In the genomic region with DNA sequence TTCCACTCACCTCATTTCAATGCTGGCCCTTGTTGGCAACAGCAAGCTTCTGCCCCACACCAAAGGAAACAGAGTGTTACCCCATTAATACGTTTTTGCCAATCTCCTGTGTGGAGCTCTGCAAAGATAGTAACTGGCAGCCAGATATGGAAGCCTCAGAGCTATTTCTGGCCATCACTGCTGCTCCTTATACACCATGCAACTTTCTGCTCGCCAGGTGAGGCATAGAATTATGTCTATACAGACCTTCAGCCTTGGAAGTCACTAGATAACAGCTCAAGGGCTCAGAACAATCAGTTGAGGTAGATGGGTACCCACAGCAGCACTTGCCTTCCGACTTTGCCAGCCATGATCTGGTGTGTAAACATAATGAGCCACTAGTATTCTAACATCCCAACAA, we compare ENCODE assay signal across 40 cellular contexts.
"Had no signal": no experiment of that assay in that cellular context is flagged by ENCODE, and none has a peak within 500 bp of the region (broad histone marks: within the 10 kb centered on the region; RNA-seq: fewer than 3 reads in every experiment).

No MANE protein-coding gene starts in this region.

- DNase-seq: activated effector memory CD4-positive, alpha-beta T cell treated with anti-CD3 and anti-CD28 coated beads, Interleukin-2, amount 50 U/mL, for 16 hours; activated effector memory CD4-positive, alpha-beta T cell treated with Interleukin-2 at 50 U/mL for 16 hours; activated gamma-delta T cell; activated gamma-delta T cell treated with Interleukin-2 at 50 U/mL for 16 hours; activated naive CD4-positive, alpha-beta T cell; activated naive CD4-positive, alpha-beta T cell treated with anti-CD3 and anti-CD28 coated beads for 36 hours; activated naive CD4-positive, alpha-beta T cell treated with anti-CD3 and anti-CD28 coated beads, Interleukin-2, amount 10 ng/mL, durations not matched to agents 7 days and 5 days; activated naive CD4-positive, alpha-beta T cell treated with anti-CD3 and anti-CD28 coated beads, Interleukin-2, amount 50 U/mL, for 16 hours; activated naive CD4-positive, alpha-beta T cell treated with Interleukin-2 at 50 U/mL for 16 hours; activated naive CD8-positive, alpha-beta T cell treated with anti-CD3 and anti-CD28 coated beads for 36 hours; activated naive CD8-positive, alpha-beta T cell treated with anti-CD3 and anti-CD28 coated beads, Interleukin-2, amount 10 ng/mL, durations not matched to agents 7 days and 5 days; activated naive CD8-positive, alpha-beta T cell treated with anti-CD3 and anti-CD28 coated beads, Interleukin-2, amount 50 U/mL, for 24 hours; activated T-cell treated with anti-CD3 and anti-CD28 coated beads, Interleukin-2, amount 50 U/mL, for 1 hour; activated T-cell treated with anti-CD3 and anti-CD28 coated beads, Interleukin-2, amount 50 U/mL, for 24 hours; activated T-cell treated with anti-CD3 and anti-CD28 coated beads, Interleukin-2, amount 50 U/mL, for 4 hours; activated T-cell treated with anti-CD3 and anti-CD28 coated beads, Interleukin-2, amount 50 U/mL, for 48 hours; activated T-cell treated with anti-CD3 and anti-CD28 coated beads, Interleukin-2, amount 50 U/mL, for 72 hours; adrenal gland; amniotic stem cell; amygdala; anterior cingulate cortex; aorta; body of pancreas; brain microvascular endothelial cell; caudate nucleus; central memory CD4-positive, alpha-beta T cell; cerebellar nuclear complex had no signal

- FAIRE-seq: astrocyte, bronchial epithelial cell had no signal

- H3K27me3 Mint-ChIP-seq: activated naive CD4-positive, alpha-beta T cell treated with anti-CD3 and anti-CD28 coated beads, Interleukin-2, amount 10 ng/mL, durations not matched to agents 7 days and 5 days; activated naive CD4-positive, alpha-beta T cell treated with anti-CD3 and anti-CD28 coated beads, Interleukin-2, amount 50 U/mL, for 24 hours; activated naive CD8-positive, alpha-beta T cell; activated naive CD8-positive, alpha-beta T cell treated with anti-CD3 and anti-CD28 coated beads for 36 hours; activated naive CD8-positive, alpha-beta T cell treated with anti-CD3 and anti-CD28 coated beads, Interleukin-2, amount 10 ng/mL, durations not matched to agents 7 days and 5 days; activated naive CD8-positive, alpha-beta T cell treated with anti-CD3 and anti-CD28 coated beads, Interleukin-2, amount 50 U/mL, for 24 hours; activated T-cell treated with anti-CD3 and anti-CD28 coated beads, Interleukin-2, amount 50 U/mL, for 24 hours; activated T-helper 17 cell treated with anti-CD3 and anti-CD28 coated beads, Interleukin-2, amount 50 U/mL, for 72 hours; brain; central memory CD8-positive, alpha-beta T cell had no signal

- ATAC-seq: activated naive CD4-positive, alpha-beta T cell treated with anti-CD3 and anti-CD28 coated beads, Interleukin-2, amount 50 U/mL, for 72 hours; activated naive CD8-positive, alpha-beta T cell treated with anti-CD3 and anti-CD28 coated beads, Interleukin-2, amount 50 U/mL, for 24 hours; activated T-cell treated with anti-CD3 and anti-CD28 coated beads, Interleukin-2, amount 50 U/mL, for 4 hours; activated T-cell treated with anti-CD3 and anti-CD28 coated beads, Interleukin-2, amount 50 U/mL, for 72 hours; activated T-helper 17 cell treated with anti-CD3 and anti-CD28 coated beads, Interleukin-2, amount 50 U/mL, for 72 hours; body of pancreas had no signal

- H3K4me3 Mint-ChIP-seq: activated naive CD4-positive, alpha-beta T cell treated with anti-CD3 and anti-CD28 coated beads for 36 hours; activated naive CD4-positive, alpha-beta T cell treated with anti-CD3 and anti-CD28 coated beads, Interleukin-2, amount 10 ng/mL, durations not matched to agents 7 days and 5 days; activated naive CD4-positive, alpha-beta T cell treated with anti-CD3 and anti-CD28 coated beads, Interleukin-2, amount 50 U/mL, for 24 hours; activated naive CD8-positive, alpha-beta T cell; activated naive CD8-positive, alpha-beta T cell treated with anti-CD3 and anti-CD28 coated beads for 36 hours; activated naive CD8-positive, alpha-beta T cell treated with anti-CD3 and anti-CD28 coated beads, Interleukin-2, amount 10 ng/mL, durations not matched to agents 7 days and 5 days; activated naive CD8-positive, alpha-beta T cell treated with anti-CD3 and anti-CD28 coated beads, Interleukin-2, amount 50 U/mL, for 24 hours; activated T-cell treated with anti-CD3 and anti-CD28 coated beads, Interleukin-2, amount 50 U/mL, for 24 hours; activated T-cell treated with anti-CD3 and anti-CD28 coated beads, Interleukin-2, amount 50 U/mL, for 4 hours; activated T-cell treated with anti-CD3 and anti-CD28 coated beads, Interleukin-2, amount 50 U/mL, for 72 hours; activated T-helper 1 cell treated with anti-CD3 and anti-CD28 coated beads, Interleukin-12 subunit alpha, Interleukin-12 subunit beta, Interleukin-2, Interleukin-4 antibody, amounts not matched to agents 30 ng/mL and 10 ng/mL and 1 ng/mL, durations not matched to agents 14 hours and 24 hours and 36 hours; activated T-helper 17 cell treated with anti-CD3 and anti-CD28 coated beads, Interleukin-2, amount 50 U/mL, for 72 hours; brain; central memory CD8-positive, alpha-beta T cell had no signal

- H3K4me3 ChIP-seq: adrenal gland, ascending aorta, body of pancreas, breast epithelium, cardiac muscle cell had no signal

- H3K4me1 Mint-ChIP-seq: activated naive CD4-positive, alpha-beta T cell treated with anti-CD3 and anti-CD28 coated beads, Interleukin-2, amount 10 ng/mL, durations not matched to agents 7 days and 5 days; activated naive CD4-positive, alpha-beta T cell treated with anti-CD3 and anti-CD28 coated beads, Interleukin-2, amount 50 U/mL, for 24 hours; activated naive CD8-positive, alpha-beta T cell treated with anti-CD3 and anti-CD28 coated beads for 36 hours; activated naive CD8-positive, alpha-beta T cell treated with anti-CD3 and anti-CD28 coated beads, Interleukin-2, amount 10 ng/mL, durations not matched to agents 7 days and 5 days; activated naive CD8-positive, alpha-beta T cell treated with anti-CD3 and anti-CD28 coated beads, Interleukin-2, amount 50 U/mL, for 24 hours; activated T-helper 17 cell treated with anti-CD3 and anti-CD28 coated beads, Interleukin-2, amount 50 U/mL, for 72 hours; brain; central memory CD8-positive, alpha-beta T cell had no signal

- H3K27ac ChIP-seq: adrenal gland, ascending aorta, body of pancreas, brain microvascular endothelial cell, breast epithelium, cardiac muscle cell had no signal

- H3K27me3 ChIP-seq: adrenal gland, ascending aorta, body of pancreas, brain microvascular endothelial cell, breast epithelium, cardiac muscle cell had no signal

- H3K36me3 Mint-ChIP-seq: activated naive CD4-positive, alpha-beta T cell treated with anti-CD3 and anti-CD28 coated beads, Interleukin-2, amount 10 ng/mL, durations not matched to agents 7 days and 5 days; activated naive CD4-positive, alpha-beta T cell treated with anti-CD3 and anti-CD28 coated beads, Interleukin-2, amount 50 U/mL, for 24 hours; activated naive CD8-positive, alpha-beta T cell treated with anti-CD3 and anti-CD28 coated beads for 36 hours; activated naive CD8-positive, alpha-beta T cell treated with anti-CD3 and anti-CD28 coated beads, Interleukin-2, amount 10 ng/mL, durations not matched to agents 7 days and 5 days; brain had no signal

- H3K9me3 ChIP-seq: adrenal gland, body of pancreas had no signal

- H3K9me3 Mint-ChIP-seq: activated naive CD4-positive, alpha-beta T cell treated with anti-CD3 and anti-CD28 coated beads, Interleukin-2, amount 50 U/mL, for 24 hours had no signal

- H3K27ac Mint-ChIP-seq: activated naive CD4-positive, alpha-beta T cell treated with anti-CD3 and anti-CD28 coated beads for 36 hours; activated naive CD4-positive, alpha-beta T cell treated with anti-CD3 and anti-CD28 coated beads, Interleukin-2, amount 10 ng/mL, durations not matched to agents 7 days and 5 days; activated naive CD4-positive, alpha-beta T cell treated with anti-CD3 and anti-CD28 coated beads, Interleukin-2, amount 50 U/mL, for 24 hours; activated naive CD4-positive, alpha-beta T cell treated with anti-CD3 and anti-CD28 coated beads, Interleukin-2, amount 50 U/mL, for 72 hours; activated naive CD8-positive, alpha-beta T cell; activated naive CD8-positive, alpha-beta T cell treated with anti-CD3 and anti-CD28 coated beads for 36 hours; activated naive CD8-positive, alpha-beta T cell treated with anti-CD3 and anti-CD28 coated beads, Interleukin-2, amount 10 ng/mL, durations not matched to agents 7 days and 5 days; activated naive CD8-positive, alpha-beta T cell treated with anti-CD3 and anti-CD28 coated beads, Interleukin-2, amount 50 U/mL, for 24 hours; activated T-cell treated with anti-CD3 and anti-CD28 coated beads, Interleukin-2, amount 50 U/mL, for 24 hours; activated T-cell treated with anti-CD3 and anti-CD28 coated beads, Interleukin-2, amount 50 U/mL, for 72 hours; activated T-helper 1 cell treated with anti-CD3 and anti-CD28 coated beads, Interleukin-12 subunit alpha, Interleukin-12 subunit beta, Interleukin-2, Interleukin-4 antibody, amounts not matched to agents 30 ng/mL and 10 ng/mL and 1 ng/mL, durations not matched to agents 14 hours and 24 hours and 36 hours; activated T-helper 17 cell treated with anti-CD3 and anti-CD28 coated beads, Interleukin-2, amount 50 U/mL, for 72 hours; activated T-helper 2 cell treated with anti-CD3 and anti-CD28 coated beads, Interferon-gamma antibody, Interleukin-2, Interleukin-4, amounts not matched to agents 10 μg/mL and 5 μg/mL and 100 μg/mL, durations not matched to agents 14 hours and 24 hours and 36 hours; brain had no signal

- H3K4me1 ChIP-seq: adrenal gland, ascending aorta, body of pancreas, breast epithelium had no signal

- H3K36me3 ChIP-seq: adrenal gland, ascending aorta, brain microvascular endothelial cell, breast epithelium, cardiac muscle cell had no signal
